In genomic region chr6:158283304-158284005, GRCh38 we compare ENCODE assay signal across 8 cellular contexts. TPM values are rescaled to one million over a fixed set of nuclear protein-coding genes. Genes with fewer than 3 reads are reported as not detected.
DNase-seq lines count a peak whose midpoint lies in the region; ATAC-seq, FAIRE-seq and TF ChIP-seq lines count a peak whose summit lies in the region.

No MANE protein-coding gene starts in this region.

- no peak for DNase-seq in activated T-cell treated with anti-CD3 and anti-CD28 coated beads, Interleukin-2, amount 50 U/mL, for 24 hours
- DNase-seq in activated T-cell treated with anti-CD3 and anti-CD28 coated beads for 4 hours, result no peak
- peak; percentile 15 for DNase-seq in UCSD-AML1 (lab: John Stamatoyannopoulos, UW; ENCODE audit: unreplicated experiment)
- no peak for DNase-seq in heart right ventricle
- DNase-seq in GM12891 (ENCODE audit: insufficient read length, low spot score), result no peak
- DNase-seq in NK-92 (lab: John Stamatoyannopoulos, UW; ENCODE audit: unreplicated experiment), result no peak

- H3K27me3 ChIP-seq in heart right ventricle, result no peaks in the 10 kb centered on the region

- H3K27ac ChIP-seq in heart right ventricle, result peak overlapping the region in 6 of 10 donors; percentile 18 to 75 (median 50)
- peak overlapping the region; percentile 82 for H3K27ac ChIP-seq in temporal lobe (ENCODE audit: low read depth, low read length)

- H3K36me3 Mint-ChIP-seq in activated T-cell treated with anti-CD3 and anti-CD28 coated beads, Interleukin-2, amount 50 U/mL, for 24 hours (ENCODE audit: low read depth), result peaks cover 8% of the 10 kb centered on the region

- H3K9me3 Mint-ChIP-seq in activated T-cell treated with anti-CD3 and anti-CD28 coated beads, Interleukin-2, amount 50 U/mL, for 24 hours, result no peaks in the 10 kb centered on the region

- no peak for FAIRE-seq in GM12891 (lab: Jason Lieb, UNC)

- TF ChIP-seq CTCF in heart right ventricle (IDR thresholded peaks at IDR 0.05), result no peak

- TF ChIP-seq POLR2A in GM12891 (IDR thresholded peaks at IDR 0.05; ENCODE audit: low read depth, low read length), result no peak

- WGBS in heart right ventricle, 2 donors, result 65 to 66% methylated on average over 4 of the region's 4 CpGs

- no peaks in the 10 kb centered on the region for H3K36me3 ChIP-seq in heart right ventricle

- H3K4me3 Mint-ChIP-seq in activated T-cell treated with anti-CD3 and anti-CD28 coated beads, Interleukin-2, amount 50 U/mL, for 24 hours, result no peak overlapping the region

- intact Hi-C loops in heart right ventricle (cut with DNase I), result loop anchor here in 1 of 10 donors (5.0 kb wide), 1 partner anchor 51 kb away; no protein-coding TSS in a partner anchor

- peaks cover 38% of the 10 kb centered on the region for H3K4me1 Mint-ChIP-seq in activated T-cell treated with anti-CD3 and anti-CD28 coated beads, Interleukin-2, amount 50 U/mL, for 24 hours (ENCODE audit: low read depth)

- ATAC-seq in heart right ventricle (peak in 5 of 8 donors; percentile 36 to 69 (median 41)), GM19035 (IDR thresholded peaks at IDR 0.05; ENCODE audit: unreplicated experiment) (no peak)

- peaks cover 8 to 52% (median 43%) of the 10 kb centered on the region in 9 donors for H3K4me1 ChIP-seq in heart right ventricle

- no peak overlapping the region for H3K4me3 ChIP-seq in heart right ventricle

- no peaks in the 10 kb centered on the region for H3K9me3 ChIP-seq in heart right ventricle

- H3K27me3 Mint-ChIP-seq in activated T-cell treated with anti-CD3 and anti-CD28 coated beads, Interleukin-2, amount 50 U/mL, for 24 hours, result no peaks in the 10 kb centered on the region

- H3K27ac Mint-ChIP-seq in activated T-cell treated with anti-CD3 and anti-CD28 coated beads, Interleukin-2, amount 50 U/mL, for 24 hours, result peak overlapping the region; percentile 60

TF ChIP-seq in GM12891, 5 proteins besides CTCF, POLR2A, EP300 and RAD21:
- TF ChIP-seq TAF1 (IDR thresholded peaks at IDR 0.05; ENCODE audit: low read depth, low read length), result no peak
- no peak for TF ChIP-seq POLR2AphosphoS5 (IDR thresholded peaks at IDR 0.05; ENCODE audit: low read depth, low read length)
- no peak for TF ChIP-seq PAX5 (IDR thresholded peaks at IDR 0.05; ENCODE audit: insufficient read depth, low read length, severe bottlenecking)
- no peak for TF ChIP-seq POU2F2 (IDR thresholded peaks at IDR 0.05; ENCODE audit: low read depth, low read length)
- no peak for TF ChIP-seq SPI1 (IDR thresholded peaks at IDR 0.05; ENCODE audit: low read depth, low read length)

RNA-seq across cellular contexts. Expression of gene TULP4, which starts 28.8 kb away (rescaled TPM):
- total RNA-seq in heart right ventricle (100 to 1,000 TPM in 5 of 10 donors, 10 to 100 TPM in 5; 81.3 to 127 (median 104) TPM), temporal lobe (769 TPM)
- polyA plus RNA-seq in heart right ventricle, result 1 to 10 TPM; 2.1 to 7.1 TPM
- 2.2 TPM for polyA plus RNA-seq in GM12891 (2012; ENCODE audit: low read depth, missing spikeins)
